ENCODE assay signal across 1 cellular context in the genomic region with DNA sequence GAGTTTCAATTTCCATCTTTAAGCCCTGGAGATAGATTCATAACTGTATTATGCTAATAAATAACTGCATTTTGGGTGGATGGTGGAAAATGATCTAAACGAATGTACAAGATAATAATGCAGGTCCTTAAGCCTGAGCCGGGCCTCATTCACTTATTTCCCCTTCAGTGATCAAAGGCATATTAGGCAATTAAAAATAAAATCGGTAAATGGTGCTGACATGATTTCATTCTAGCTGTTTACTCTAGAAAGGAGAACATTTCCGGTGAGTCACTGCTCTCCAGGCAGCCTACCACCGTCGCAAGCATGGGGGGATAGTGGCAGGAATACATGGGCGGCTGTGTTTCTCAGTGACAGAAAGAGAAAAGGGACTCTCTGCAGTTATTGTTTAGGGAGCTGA.
TF ChIP-seq lines count a peak whose summit lies in the region.

No MANE protein-coding gene starts in this region.

TF ChIP-seq in HEK293, 187 proteins besides CTCF, POLR2A, EP300 and RAD21 (continued from another document and continues in another):
- TF ChIP-seq, protein P1, sequence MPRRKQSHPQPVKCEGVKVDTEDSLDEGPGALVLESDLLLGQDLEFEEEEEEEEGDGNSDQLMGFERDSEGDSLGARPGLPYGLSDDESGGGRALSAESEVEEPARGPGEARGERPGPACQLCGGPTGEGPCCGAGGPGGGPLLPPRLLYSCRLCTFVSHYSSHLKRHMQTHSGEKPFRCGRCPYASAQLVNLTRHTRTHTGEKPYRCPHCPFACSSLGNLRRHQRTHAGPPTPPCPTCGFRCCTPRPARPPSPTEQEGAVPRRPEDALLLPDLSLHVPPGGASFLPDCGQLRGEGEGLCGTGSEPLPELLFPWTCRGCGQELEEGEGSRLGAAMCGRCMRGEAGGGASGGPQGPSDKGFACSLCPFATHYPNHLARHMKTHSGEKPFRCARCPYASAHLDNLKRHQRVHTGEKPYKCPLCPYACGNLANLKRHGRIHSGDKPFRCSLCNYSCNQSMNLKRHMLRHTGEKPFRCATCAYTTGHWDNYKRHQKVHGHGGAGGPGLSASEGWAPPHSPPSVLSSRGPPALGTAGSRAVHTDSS (tag by site-specific recombination; IDR thresholded peaks at IDR 0.05) = 0 out of 2 replicates have a peak, but pooled peaks have one; percentile 12
- TF ChIP-seq, protein P2, sequence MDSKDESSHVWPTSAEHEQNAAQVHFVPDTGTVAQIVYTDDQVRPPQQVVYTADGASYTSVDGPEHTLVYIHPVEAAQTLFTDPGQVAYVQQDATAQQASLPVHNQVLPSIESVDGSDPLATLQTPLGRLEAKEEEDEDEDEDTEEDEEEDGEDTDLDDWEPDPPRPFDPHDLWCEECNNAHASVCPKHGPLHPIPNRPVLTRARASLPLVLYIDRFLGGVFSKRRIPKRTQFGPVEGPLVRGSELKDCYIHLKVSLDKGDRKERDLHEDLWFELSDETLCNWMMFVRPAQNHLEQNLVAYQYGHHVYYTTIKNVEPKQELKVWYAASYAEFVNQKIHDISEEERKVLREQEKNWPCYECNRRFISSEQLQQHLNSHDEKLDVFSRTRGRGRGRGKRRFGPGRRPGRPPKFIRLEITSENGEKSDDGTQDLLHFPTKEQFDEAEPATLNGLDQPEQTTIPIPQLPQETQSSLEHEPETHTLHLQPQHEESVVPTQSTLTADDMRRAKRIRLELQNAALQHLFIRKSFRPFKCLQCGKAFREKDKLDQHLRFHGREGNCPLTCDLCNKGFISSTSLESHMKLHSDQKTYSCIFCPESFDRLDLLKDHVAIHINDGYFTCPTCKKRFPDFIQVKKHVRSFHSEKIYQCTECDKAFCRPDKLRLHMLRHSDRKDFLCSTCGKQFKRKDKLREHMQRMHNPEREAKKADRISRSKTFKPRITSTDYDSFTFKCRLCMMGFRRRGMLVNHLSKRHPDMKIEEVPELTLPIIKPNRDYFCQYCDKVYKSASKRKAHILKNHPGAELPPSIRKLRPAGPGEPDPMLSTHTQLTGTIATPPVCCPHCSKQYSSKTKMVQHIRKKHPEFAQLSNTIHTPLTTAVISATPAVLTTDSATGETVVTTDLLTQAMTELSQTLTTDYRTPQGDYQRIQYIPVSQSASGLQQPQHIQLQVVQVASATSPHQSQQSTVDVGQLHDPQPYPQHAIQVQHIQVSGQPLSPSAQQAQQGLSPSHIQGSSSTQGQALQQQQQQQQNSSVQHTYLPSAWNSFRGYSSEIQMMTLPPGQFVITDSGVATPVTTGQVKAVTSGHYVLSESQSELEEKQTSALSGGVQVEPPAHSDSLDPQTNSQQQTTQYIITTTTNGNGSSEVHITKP (tag by site-specific recombination; IDR thresholded peaks at IDR 0.05) = peak; percentile 61
- TF ChIP-seq ZEB2 (tag by site-specific recombination; IDR thresholded peaks at IDR 0.05) (peak; percentile 72), ZBTB21 (tag by site-specific recombination; IDR thresholded peaks at IDR 0.05) (peak; percentile 47; the same call in 1 of the 2 replicates), ZNF354C (tag by site-specific recombination; IDR thresholded peaks at IDR 0.05; ENCODE audit: borderline replicate concordance, low read depth) (no peak), OSR2 (tag by site-specific recombination; IDR thresholded peaks at IDR 0.05) (peak; percentile 85), TCF7L2 (IDR thresholded peaks at IDR 0.05; ENCODE audit: borderline replicate concordance, low read depth, low read length) (peak; percentile 91), ZNF660 (tag by site-specific recombination; IDR thresholded peaks at IDR 0.05) (no peak), ZNF48 (tag by site-specific recombination; IDR thresholded peaks at IDR 0.05) (no peak), ZNF76 (tag by site-specific recombination; IDR thresholded peaks at IDR 0.05; ENCODE audit: borderline replicate concordance, low read depth) (0 out of 2 replicates have a peak, but pooled peaks have one; percentile 31), PRDM1 (tag by site-specific recombination; IDR thresholded peaks at IDR 0.05) (peak; percentile 30; the same call in 1 of the 2 replicates), ZFP41 (tag by site-specific recombination; IDR thresholded peaks at IDR 0.05; ENCODE audit: borderline replicate concordance) (no peak), ZNF629 (tag by site-specific recombination; IDR thresholded peaks at IDR 0.05) (peak; percentile 76; the same call in 1 of the 2 replicates), PRDM4 (tag by site-specific recombination; IDR thresholded peaks at IDR 0.05) (peak; percentile 46; the same call in 1 of the 2 replicates), ZNF791 (tag by site-specific recombination; IDR thresholded peaks at IDR 0.05) (no peak), ZNF843 (tag by site-specific recombination; IDR thresholded peaks at IDR 0.05) (peak; percentile 60; the same call in 1 of the 2 replicates), GLIS2 (tag by site-specific recombination; IDR thresholded peaks at IDR 0.05) (0 out of 2 replicates have a peak, but pooled peaks have one; percentile 28), ZFHX2 (tag by site-specific recombination; conservative IDR thresholded peaks at IDR 0.05) (no peak), ZNF184 (tag by site-specific recombination; IDR thresholded peaks at IDR 0.05) (0 out of 2 replicates have a peak, but pooled peaks have one; percentile 60), ZNF112 (tag by site-specific recombination; IDR thresholded peaks at IDR 0.05) (no peak), SP7 (tag by site-specific recombination; IDR thresholded peaks at IDR 0.05) (peak; percentile 74), GLI2 (tag by site-specific recombination; IDR thresholded peaks at IDR 0.05; ENCODE audit: borderline replicate concordance, low read depth) (peak; percentile 40; the same call in 1 of the 2 replicates), ZNF248 (tag by site-specific recombination; IDR thresholded peaks at IDR 0.05) (no peak), ZBTB20 (tag by site-specific recombination; IDR thresholded peaks at IDR 0.05) (peak; percentile 24; the same call in 1 of the 2 replicates), ZNF155 (tag by site-specific recombination; IDR thresholded peaks at IDR 0.05) (no peak), ZNF514 (tag by site-specific recombination; IDR thresholded peaks at IDR 0.05) (no peak), ZBTB44 (tag by site-specific recombination; IDR thresholded peaks at IDR 0.05) (0 out of 2 replicates have a peak, but pooled peaks have one; percentile 13), FEZF1 (tag by site-specific recombination; IDR thresholded peaks at IDR 0.05) (peak; percentile 70), ZNF24 (tag by site-specific recombination; IDR thresholded peaks at IDR 0.05) (peak; percentile 81; the same call in 1 of the 2 replicates), ZBTB17 (tag by site-specific recombination; IDR thresholded peaks at IDR 0.05) (peak; percentile 71), ZNF558 (tag by site-specific recombination; IDR thresholded peaks at IDR 0.05) (peak; percentile 58), KLF8 (tag by site-specific recombination; IDR thresholded peaks at IDR 0.05) (no peak), ZNF335 (tag by site-specific recombination; conservative IDR thresholded peaks at IDR 0.05) (0 out of 2 replicates have a peak, but pooled peaks have one; percentile 7), ZNF341 (tag by site-specific recombination; IDR thresholded peaks at IDR 0.05; ENCODE audit: low read depth) (no peak)
- TF ChIP-seq, protein P3, sequence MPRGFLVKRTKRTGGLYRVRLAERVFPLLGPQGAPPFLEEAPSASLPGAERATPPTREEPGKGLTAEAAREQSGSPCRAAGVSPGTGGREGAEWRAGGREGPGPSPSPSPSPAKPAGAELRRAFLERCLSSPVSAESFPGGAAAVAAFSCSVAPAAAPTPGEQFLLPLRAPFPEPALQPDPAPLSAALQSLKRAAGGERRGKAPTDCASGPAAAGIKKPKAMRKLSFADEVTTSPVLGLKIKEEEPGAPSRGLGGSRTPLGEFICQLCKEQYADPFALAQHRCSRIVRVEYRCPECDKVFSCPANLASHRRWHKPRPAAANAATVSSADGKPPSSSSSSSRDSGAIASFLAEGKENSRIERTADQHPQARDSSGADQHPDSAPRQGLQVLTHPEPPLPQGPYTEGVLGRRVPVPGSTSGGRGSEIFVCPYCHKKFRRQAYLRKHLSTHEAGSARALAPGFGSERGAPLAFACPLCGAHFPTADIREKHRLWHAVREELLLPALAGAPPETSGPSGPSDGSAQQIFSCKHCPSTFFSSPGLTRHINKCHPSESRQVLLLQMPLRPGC (tag by site-specific recombination; IDR thresholded peaks at IDR 0.05) = peak; percentile 73
- TF ChIP-seq, protein P4, sequence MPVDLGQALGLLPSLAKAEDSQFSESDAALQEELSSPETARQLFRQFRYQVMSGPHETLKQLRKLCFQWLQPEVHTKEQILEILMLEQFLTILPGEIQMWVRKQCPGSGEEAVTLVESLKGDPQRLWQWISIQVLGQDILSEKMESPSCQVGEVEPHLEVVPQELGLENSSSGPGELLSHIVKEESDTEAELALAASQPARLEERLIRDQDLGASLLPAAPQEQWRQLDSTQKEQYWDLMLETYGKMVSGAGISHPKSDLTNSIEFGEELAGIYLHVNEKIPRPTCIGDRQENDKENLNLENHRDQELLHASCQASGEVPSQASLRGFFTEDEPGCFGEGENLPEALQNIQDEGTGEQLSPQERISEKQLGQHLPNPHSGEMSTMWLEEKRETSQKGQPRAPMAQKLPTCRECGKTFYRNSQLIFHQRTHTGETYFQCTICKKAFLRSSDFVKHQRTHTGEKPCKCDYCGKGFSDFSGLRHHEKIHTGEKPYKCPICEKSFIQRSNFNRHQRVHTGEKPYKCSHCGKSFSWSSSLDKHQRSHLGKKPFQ (tag by site-specific recombination; IDR thresholded peaks at IDR 0.05) = no peak
- TF ChIP-seq, protein P5, sequence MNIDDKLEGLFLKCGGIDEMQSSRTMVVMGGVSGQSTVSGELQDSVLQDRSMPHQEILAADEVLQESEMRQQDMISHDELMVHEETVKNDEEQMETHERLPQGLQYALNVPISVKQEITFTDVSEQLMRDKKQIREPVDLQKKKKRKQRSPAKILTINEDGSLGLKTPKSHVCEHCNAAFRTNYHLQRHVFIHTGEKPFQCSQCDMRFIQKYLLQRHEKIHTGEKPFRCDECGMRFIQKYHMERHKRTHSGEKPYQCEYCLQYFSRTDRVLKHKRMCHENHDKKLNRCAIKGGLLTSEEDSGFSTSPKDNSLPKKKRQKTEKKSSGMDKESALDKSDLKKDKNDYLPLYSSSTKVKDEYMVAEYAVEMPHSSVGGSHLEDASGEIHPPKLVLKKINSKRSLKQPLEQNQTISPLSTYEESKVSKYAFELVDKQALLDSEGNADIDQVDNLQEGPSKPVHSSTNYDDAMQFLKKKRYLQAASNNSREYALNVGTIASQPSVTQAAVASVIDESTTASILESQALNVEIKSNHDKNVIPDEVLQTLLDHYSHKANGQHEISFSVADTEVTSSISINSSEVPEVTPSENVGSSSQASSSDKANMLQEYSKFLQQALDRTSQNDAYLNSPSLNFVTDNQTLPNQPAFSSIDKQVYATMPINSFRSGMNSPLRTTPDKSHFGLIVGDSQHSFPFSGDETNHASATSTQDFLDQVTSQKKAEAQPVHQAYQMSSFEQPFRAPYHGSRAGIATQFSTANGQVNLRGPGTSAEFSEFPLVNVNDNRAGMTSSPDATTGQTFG (tag by site-specific recombination; IDR thresholded peaks at IDR 0.05; ENCODE audit: borderline replicate concordance) = no peak
- TF ChIP-seq, protein P6, sequence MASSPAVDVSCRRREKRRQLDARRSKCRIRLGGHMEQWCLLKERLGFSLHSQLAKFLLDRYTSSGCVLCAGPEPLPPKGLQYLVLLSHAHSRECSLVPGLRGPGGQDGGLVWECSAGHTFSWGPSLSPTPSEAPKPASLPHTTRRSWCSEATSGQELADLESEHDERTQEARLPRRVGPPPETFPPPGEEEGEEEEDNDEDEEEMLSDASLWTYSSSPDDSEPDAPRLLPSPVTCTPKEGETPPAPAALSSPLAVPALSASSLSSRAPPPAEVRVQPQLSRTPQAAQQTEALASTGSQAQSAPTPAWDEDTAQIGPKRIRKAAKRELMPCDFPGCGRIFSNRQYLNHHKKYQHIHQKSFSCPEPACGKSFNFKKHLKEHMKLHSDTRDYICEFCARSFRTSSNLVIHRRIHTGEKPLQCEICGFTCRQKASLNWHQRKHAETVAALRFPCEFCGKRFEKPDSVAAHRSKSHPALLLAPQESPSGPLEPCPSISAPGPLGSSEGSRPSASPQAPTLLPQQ (tag by site-specific recombination; IDR thresholded peaks at IDR 0.05) = peak; percentile 83
- TF ChIP-seq, protein P7, sequence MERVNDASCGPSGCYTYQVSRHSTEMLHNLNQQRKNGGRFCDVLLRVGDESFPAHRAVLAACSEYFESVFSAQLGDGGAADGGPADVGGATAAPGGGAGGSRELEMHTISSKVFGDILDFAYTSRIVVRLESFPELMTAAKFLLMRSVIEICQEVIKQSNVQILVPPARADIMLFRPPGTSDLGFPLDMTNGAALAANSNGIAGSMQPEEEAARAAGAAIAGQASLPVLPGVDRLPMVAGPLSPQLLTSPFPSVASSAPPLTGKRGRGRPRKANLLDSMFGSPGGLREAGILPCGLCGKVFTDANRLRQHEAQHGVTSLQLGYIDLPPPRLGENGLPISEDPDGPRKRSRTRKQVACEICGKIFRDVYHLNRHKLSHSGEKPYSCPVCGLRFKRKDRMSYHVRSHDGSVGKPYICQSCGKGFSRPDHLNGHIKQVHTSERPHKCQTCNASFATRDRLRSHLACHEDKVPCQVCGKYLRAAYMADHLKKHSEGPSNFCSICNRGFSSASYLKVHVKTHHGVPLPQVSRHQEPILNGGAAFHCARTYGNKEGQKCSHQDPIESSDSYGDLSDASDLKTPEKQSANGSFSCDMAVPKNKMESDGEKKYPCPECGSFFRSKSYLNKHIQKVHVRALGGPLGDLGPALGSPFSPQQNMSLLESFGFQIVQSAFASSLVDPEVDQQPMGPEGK (tag by site-specific recombination; IDR thresholded peaks at IDR 0.05) = peak; percentile 58; the same call in 1 of the 2 replicates
